ENCODE assay signal across 17 cellular contexts in genomic region chr19:2798733-2799132, GRCh38. TPM values are rescaled to one million over a fixed set of nuclear protein-coding genes. Genes with fewer than 3 reads are reported as not detected.
A peak's percentile ranks its signal among the peaks of the same experiment; 100 is the strongest.
DNase-seq lines count a peak whose midpoint lies in the region; ATAC-seq and TF ChIP-seq lines count a peak whose summit lies in the region.
"Had no signal": no experiment of that assay in that cellular context is flagged by ENCODE, and none has a peak within 500 bp of the region (broad histone marks: within the 10 kb centered on the region; RNA-seq: fewer than 3 reads in every experiment).

No MANE protein-coding gene starts in this region.

- in situ Hi-C loops in KBM-7 (cut with MboI; ENCODE audit: low pct_unique_long_range_greater_than_20kb, low sequenced_read_pairs) = no loop called here

- no peaks in the 10 kb centered on the region for H3K27me3 ChIP-seq in ovary
- H3K27me3 ChIP-seq: neutrophil had no signal

- no peak overlapping the region for H3K27ac ChIP-seq in ovary
- H3K27ac ChIP-seq: neutrophil, PC-9 had no signal

- WGBS in ovary, 3 donors = 67 to 80% (median 73%) methylated on average over 7 of the region's 7 CpGs

- TF ChIP-seq POLR2A in ovary (IDR thresholded peaks at IDR 0.05) = no peak

- TF ChIP-seq CTCF in ovary (IDR thresholded peaks at IDR 0.05) = no peak

- no peaks in the 10 kb centered on the region for H3K4me1 ChIP-seq in ovary (ENCODE audit: insufficient read depth)

- peak; percentile 71 for ATAC-seq in Right ventricle myocardium superior (ENCODE audit: poor library complexity)

- intact Hi-C loops in Right ventricle myocardium superior (cut with DNase I) (no loop called here), ovary (cut with DNase I) (no loop called here)

- DNase-seq in ELF-1 (ENCODE audit: low read depth, low spot score) (peak; percentile 17), RKO (ENCODE audit: low spot score) (peak; percentile 46), Right ventricle myocardium superior (peak; percentile 80), myocyte (ENCODE audit: low read depth) (peak; percentile 48), hypothalamus (lab: John Stamatoyannopoulos, UW) (no peak), T1000 (lab: John Stamatoyannopoulos, UW) (no peak), KBM-7 (no peak), ovary (no peak)
- DNase-seq: AML-193; cortex of kidney; glutamatergic neuron; NCI-H2029; NCI-H526; PC-9; stimulated activated CD4-positive, alpha-beta T cell treated with anti-CD3 and anti-CD28 coated beads, Interleukin-2, amount 100 ng/mL, for 48 hours; SW 1271 had no signal

- TF ChIP-seq EP300 in ovary (IDR thresholded peaks at IDR 0.05) = no peak

- H3K4me3 ChIP-seq in ovary = no peak overlapping the region
- H3K4me3 ChIP-seq: PC-9 had no signal

- no peaks in the 10 kb centered on the region for H3K9me3 ChIP-seq in ovary
- H3K9me3 ChIP-seq: neutrophil had no signal

- no peaks in the 10 kb centered on the region for H3K36me3 ChIP-seq in ovary

RNA-seq across cellular contexts. Expression of gene THOP1, which starts 13.4 kb away (rescaled TPM):
- total RNA-seq in Right ventricle myocardium superior (52.6 TPM), myocyte (102 and 142 TPM in 2 replicates), ovary (10 to 100 TPM; 26.2 to 54.7 (median 39.5) TPM)
- polyA plus RNA-seq in myocyte (2012) = 63.3 TPM
- polyA plus RNA-seq in ovary = 10 to 100 TPM; 11.3 to 44.3 TPM

RNA-seq across cellular contexts. Expression of gene SGTA, which starts 15.7 kb away (rescaled TPM):
- 56.6 TPM for total RNA-seq in Right ventricle myocardium superior
- total RNA-seq in myocyte = 82.5 and 99.4 TPM in 2 replicates
- polyA plus RNA-seq in myocyte (2012) = 88.8 TPM
- 10 to 100 TPM; 42.0 to 65.3 (median 53.4) TPM for total RNA-seq in ovary
- 10 to 100 TPM; 27.0 to 65.5 TPM for polyA plus RNA-seq in ovary

RNA-seq across cellular contexts. Expression of gene ZNF554, which starts 20.9 kb away (rescaled TPM):
- total RNA-seq in Right ventricle myocardium superior (4.3 TPM), myocyte (6.5 and 6.8 TPM in 2 replicates), ovary (10 to 100 TPM in 1 of 7 donors, 1 to 10 TPM in 6; 4.9 to 10.5 (median 7.6) TPM)
- 3.7 TPM for polyA plus RNA-seq in myocyte (2012)
- 1 to 10 TPM; 5.7 to 6.9 TPM for polyA plus RNA-seq in ovary

RNA-seq across cellular contexts. Expression of gene ZNF555, which starts 42.5 kb away (rescaled TPM):
- 7.7 TPM for total RNA-seq in Right ventricle myocardium superior
- total RNA-seq in myocyte = 25.2 and 29.1 TPM in 2 replicates
- 4.5 TPM for polyA plus RNA-seq in myocyte (2012)
- 10 to 100 TPM in 6 of 7 donors, 1 to 10 TPM in 1; 4.5 to 18.0 (median 14.8) TPM for total RNA-seq in ovary
- 1 to 10 TPM; 5.7 to 6.7 TPM for polyA plus RNA-seq in ovary

RNA-seq across cellular contexts. Expression of gene SLC39A3, which starts 58.9 kb away (rescaled TPM):
- total RNA-seq in Right ventricle myocardium superior (20.2 TPM), myocyte (35.5 and 41.8 TPM in 2 replicates), ovary (10 to 100 TPM; 12.2 to 40.2 (median 18.3) TPM)
- 44.2 TPM for polyA plus RNA-seq in myocyte (2012)
- 10 to 100 TPM; 11.6 to 18.2 TPM for polyA plus RNA-seq in ovary

Comparison
In these comparisons a context has a peak if more than half of its experiments do, and no peak if none do; other contexts are left out.
1. DNase-seq: peak in ELF-1 (single experiment), RKO (single experiment), Right ventricle myocardium superior (single experiment) and myocyte (single experiment); none in hypothalamus (0 of 51), T1000 (single experiment), KBM-7 (single experiment) and ovary (0 of 5).